1 cellular context compared by ENCODE assay signal in genomic region chr4:169604903-169605331, GRCh38.
TF ChIP-seq lines count a peak whose summit lies in the region.

No MANE protein-coding gene starts in this region.

TF ChIP-seq in SK-N-SH treated with all-trans-retinoic acid at 6 μM for 48 hours, 23 proteins besides CTCF, POLR2A, EP300 and RAD21 (continued from another document):
- TF ChIP-seq POU6F1 (CRISPR knock-in tag; IDR thresholded peaks at IDR 0.05; ENCODE audit: borderline replicate concordance, low read depth), result no peak; the same call in 1 of the 2 replicates
- peak; percentile 74 for TF ChIP-seq PATZ1 (CRISPR knock-in tag; IDR thresholded peaks at IDR 0.05; ENCODE audit: borderline replicate concordance)
- no peak for TF ChIP-seq TOX (CRISPR knock-in tag; IDR thresholded peaks at IDR 0.05; ENCODE audit: borderline replicate concordance)
- TF ChIP-seq CREB5 (CRISPR knock-in tag; IDR thresholded peaks at IDR 0.05; ENCODE audit: low read depth), result 0 out of 2 replicates have a peak, but pooled peaks have one; percentile 22
